In genomic region chr14:100290607-100291304, GRCh38 we compare ENCODE assay signal across 1 cellular context.
TF ChIP-seq lines count a peak whose summit lies in the region.

No MANE protein-coding gene starts in this region.

TF ChIP-seq in HepG2, 621 proteins besides CTCF, POLR2A, EP300 and RAD21 (continued from another document and continues in another):
- TF ChIP-seq ZNF142 (CRISPR knock-in tag; IDR thresholded peaks at IDR 0.05) = no peak
- no peak for TF ChIP-seq ZNF333 (CRISPR knock-in tag; IDR thresholded peaks at IDR 0.05; ENCODE audit: borderline replicate concordance)
- no peak for TF ChIP-seq SOX13 (IDR thresholded peaks at IDR 0.05)
- peak in 1 of 2 experiments; percentile 77; a peak in 2 of 4 replicates for TF ChIP-seq SOX13 (CRISPR knock-in tag; conservative IDR thresholded peaks at IDR 0.05 in 1 of 2, IDR thresholded peaks at IDR 0.05 in 1 of 2)
- no peak for TF ChIP-seq SNAPC2 (CRISPR knock-in tag; IDR thresholded peaks at IDR 0.05)
- TF ChIP-seq ZNF816 (CRISPR knock-in tag; IDR thresholded peaks at IDR 0.05; ENCODE audit: borderline replicate concordance) = no peak
- no peak for TF ChIP-seq KMT2B (CRISPR knock-in tag; IDR thresholded peaks at IDR 0.05)
- TF ChIP-seq ISL2 (CRISPR knock-in tag; IDR thresholded peaks at IDR 0.05) = peak; percentile 48
- peak; percentile 64; the same call in 1 of the 2 replicates for TF ChIP-seq ZNF747 (CRISPR knock-in tag; IDR thresholded peaks at IDR 0.05; ENCODE audit: borderline replicate concordance)
- TF ChIP-seq USF2 (IDR thresholded peaks at IDR 0.05; ENCODE audit: low read depth, low read length) = peak; percentile 76
- peak; percentile 89 for TF ChIP-seq USF2 (CRISPR knock-in tag; IDR thresholded peaks at IDR 0.05; ENCODE audit: borderline replicate concordance)
- peak; percentile 61; the same call in 1 of the 2 replicates for TF ChIP-seq ZNF362 (CRISPR knock-in tag; IDR thresholded peaks at IDR 0.05; ENCODE audit: borderline replicate concordance)
- peak; percentile 83 for TF ChIP-seq ZNF292 (CRISPR knock-in tag; IDR thresholded peaks at IDR 0.05; ENCODE audit: borderline replicate concordance, low read depth)
- no peak for TF ChIP-seq ZNF891 (CRISPR knock-in tag; IDR thresholded peaks at IDR 0.05)
- TF ChIP-seq ZHX1 (CRISPR knock-in tag; IDR thresholded peaks at IDR 0.05; ENCODE audit: low read depth) = peak; percentile 75; the same call in 1 of the 2 replicates
- no peak for TF ChIP-seq TBL1XR1 (IDR thresholded peaks at IDR 0.05; ENCODE audit: borderline replicate concordance, low read length, partially characterized antibody)
- TF ChIP-seq NR0B2 (CRISPR knock-in tag; IDR thresholded peaks at IDR 0.05) = 0 out of 2 replicates have a peak, but pooled peaks have one; percentile 46
- no peak for TF ChIP-seq ZNF501 (CRISPR knock-in tag; IDR thresholded peaks at IDR 0.05)
- peak; percentile 98 for TF ChIP-seq ARNTL (CRISPR knock-in tag; IDR thresholded peaks at IDR 0.05)
- no peak for TF ChIP-seq GLI4 (CRISPR knock-in tag; IDR thresholded peaks at IDR 0.05; ENCODE audit: borderline replicate concordance)
- TF ChIP-seq SMAD9 (CRISPR knock-in tag; IDR thresholded peaks at IDR 0.05) = no peak
- peak; percentile 39; the same call in 1 of the 2 replicates for TF ChIP-seq GATA4 (IDR thresholded peaks at IDR 0.05; ENCODE audit: borderline replicate concordance, low read depth)
- no peak for TF ChIP-seq HES4 (CRISPR knock-in tag; IDR thresholded peaks at IDR 0.05; ENCODE audit: borderline replicate concordance)
- TF ChIP-seq PRDM4 (CRISPR knock-in tag; IDR thresholded peaks at IDR 0.05; ENCODE audit: borderline replicate concordance) = no peak
- no peak for TF ChIP-seq ISX (CRISPR knock-in tag; conservative IDR thresholded peaks at IDR 0.05)
- TF ChIP-seq ZNF484 (CRISPR knock-in tag; IDR thresholded peaks at IDR 0.05; ENCODE audit: borderline replicate concordance, low read depth) = no peak
- TF ChIP-seq MEIS2 (CRISPR knock-in tag; IDR thresholded peaks at IDR 0.05) = peak; percentile 88
- TF ChIP-seq BCL6 (CRISPR knock-in tag; IDR thresholded peaks at IDR 0.05) = peak; percentile 51; the same call in 1 of the 2 replicates
- TF ChIP-seq ZBTB26 (CRISPR knock-in tag; IDR thresholded peaks at IDR 0.05; ENCODE audit: borderline replicate concordance) = no peak
- TF ChIP-seq KDM5B (CRISPR knock-in tag; IDR thresholded peaks at IDR 0.05; ENCODE audit: borderline replicate concordance) = peak; percentile 64
- no peak for TF ChIP-seq ZFP62 (CRISPR knock-in tag; IDR thresholded peaks at IDR 0.05)
- no peak for TF ChIP-seq PBX3 (CRISPR knock-in tag; IDR thresholded peaks at IDR 0.05; ENCODE audit: borderline replicate concordance)
- no peak for TF ChIP-seq ATF7 (IDR thresholded peaks at IDR 0.05)
- peak; percentile 70 for TF ChIP-seq ATF7 (CRISPR knock-in tag; IDR thresholded peaks at IDR 0.05)
- no peak for TF ChIP-seq ZFP36 (IDR thresholded peaks at IDR 0.05; ENCODE audit: borderline replicate concordance, low read depth, low read length, partially characterized antibody)
- TF ChIP-seq TP53 (CRISPR knock-in tag; conservative IDR thresholded peaks at IDR 0.05) = no peak
- TF ChIP-seq HMGXB4 (CRISPR knock-in tag; IDR thresholded peaks at IDR 0.05; ENCODE audit: borderline replicate concordance in 1 of 2, low read depth in 1 of 2) = peak in 1 of 2 experiments; percentile 66; a peak in 2 of 4 replicates
- peak; percentile 92 for TF ChIP-seq TBX2 (CRISPR knock-in tag; IDR thresholded peaks at IDR 0.05; ENCODE audit: borderline replicate concordance)
- TF ChIP-seq NR2C2 (CRISPR knock-in tag; IDR thresholded peaks at IDR 0.05; ENCODE audit: borderline replicate concordance) = peak; percentile 72; the same call in 1 of the 2 replicates
- TF ChIP-seq ETS1 (CRISPR knock-in tag; IDR thresholded peaks at IDR 0.05) = no peak
